In genomic region chr22:37343863-37344734, GRCh38 we compare ENCODE assay signal across 2 cellular contexts.
TF ChIP-seq lines count a peak whose summit lies in the region.

No MANE protein-coding gene starts in this region.

TF ChIP-seq in IMR-90, 13 proteins besides CTCF, POLR2A, EP300 and RAD21 (continued from another document):
- no peak for TF ChIP-seq BHLHE40 (IDR thresholded peaks at IDR 0.05; ENCODE audit: low read depth, low read length)
- TF ChIP-seq USF2 (IDR thresholded peaks at IDR 0.05; ENCODE audit: low read depth, low read length): no peak
- TF ChIP-seq ELK1 (IDR thresholded peaks at IDR 0.05; ENCODE audit: borderline replicate concordance, low read depth, low read length): no peak
- TF ChIP-seq CHD1 (IDR thresholded peaks at IDR 0.05; ENCODE audit: low read depth, low read length): no peak
- TF ChIP-seq MXI1 (IDR thresholded peaks at IDR 0.05; ENCODE audit: borderline replicate concordance, low read depth, low read length): no peak
- no peak for TF ChIP-seq FOS (IDR thresholded peaks at IDR 0.05; ENCODE audit: low read depth, low read length)
- TF ChIP-seq CEBPB (IDR thresholded peaks at IDR 0.05; ENCODE audit: low read depth, low read length): no peak
- TF ChIP-seq MAZ (IDR thresholded peaks at IDR 0.05; ENCODE audit: borderline replicate concordance, low read depth, low read length): no peak
- no peak for TF ChIP-seq NFE2L2 (IDR thresholded peaks at IDR 0.05; ENCODE audit: low read depth, low read length)
- no peak for TF ChIP-seq RCOR1 (IDR thresholded peaks at IDR 0.05; ENCODE audit: insufficient replicate concordance, low read length)

TF ChIP-seq in K562, 482 proteins besides CTCF, POLR2A, EP300 and RAD21:
- no peak for TF ChIP-seq MGA (IDR thresholded peaks at IDR 0.05)
- no peak for TF ChIP-seq RFX7 (CRISPR knock-in tag; IDR thresholded peaks at IDR 0.05)
- TF ChIP-seq SMC3 (conservative IDR thresholded peaks at IDR 0.05; ENCODE audit: insufficient read depth, low read depth, low read length): no peak
- no peak for TF ChIP-seq ZNF398 (CRISPR knock-in tag; IDR thresholded peaks at IDR 0.05)
- no peak for TF ChIP-seq ZFX (CRISPR knock-in tag; IDR thresholded peaks at IDR 0.05)
- peak; percentile 80 for TF ChIP-seq NFIC (IDR thresholded peaks at IDR 0.05)
